In the genomic region with DNA sequence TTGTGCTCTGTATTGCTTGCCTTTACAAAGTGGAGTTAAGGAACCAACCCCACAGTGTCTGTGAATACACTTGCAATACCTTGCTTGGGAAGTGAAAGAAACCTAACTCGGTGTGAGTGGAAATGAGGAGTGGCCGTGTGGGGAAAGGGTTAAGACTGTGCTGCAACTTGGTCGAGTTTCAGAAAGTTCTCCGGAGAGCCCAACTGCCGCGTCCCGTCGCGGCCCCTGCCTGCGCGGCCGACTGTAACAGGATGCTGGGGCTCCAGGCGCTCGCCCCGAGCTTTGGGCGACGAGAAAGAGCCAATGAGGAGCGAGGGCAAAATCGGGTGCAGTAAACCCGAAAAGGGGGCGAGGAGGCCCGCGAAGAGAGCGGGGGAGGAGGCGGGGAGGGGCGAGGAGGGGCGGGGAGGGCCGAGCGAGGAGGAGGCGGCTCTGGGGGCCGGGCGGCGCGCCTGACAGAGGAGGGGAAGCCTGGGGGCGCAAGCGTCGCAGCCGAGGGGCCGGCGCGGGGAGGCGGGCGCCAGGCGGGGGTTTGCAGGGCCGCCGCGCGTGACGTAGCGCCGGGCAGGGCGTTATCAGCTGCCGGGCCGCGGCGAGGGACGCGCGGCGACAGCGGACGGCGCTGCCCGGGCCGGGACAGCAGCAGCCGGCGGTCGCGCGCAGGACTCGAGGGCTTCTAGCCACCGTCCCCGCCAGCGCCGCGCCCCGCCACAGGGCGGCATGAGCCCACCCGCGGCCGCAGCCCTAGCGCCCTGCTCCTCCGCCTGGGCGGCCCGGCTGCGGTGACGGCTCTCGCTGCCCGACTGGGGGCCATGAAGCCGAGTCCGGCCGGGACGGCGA, we compare ENCODE assay signal across 1 cellular context.
TF ChIP-seq lines count a peak whose summit lies in the region.

A gene with protein sequence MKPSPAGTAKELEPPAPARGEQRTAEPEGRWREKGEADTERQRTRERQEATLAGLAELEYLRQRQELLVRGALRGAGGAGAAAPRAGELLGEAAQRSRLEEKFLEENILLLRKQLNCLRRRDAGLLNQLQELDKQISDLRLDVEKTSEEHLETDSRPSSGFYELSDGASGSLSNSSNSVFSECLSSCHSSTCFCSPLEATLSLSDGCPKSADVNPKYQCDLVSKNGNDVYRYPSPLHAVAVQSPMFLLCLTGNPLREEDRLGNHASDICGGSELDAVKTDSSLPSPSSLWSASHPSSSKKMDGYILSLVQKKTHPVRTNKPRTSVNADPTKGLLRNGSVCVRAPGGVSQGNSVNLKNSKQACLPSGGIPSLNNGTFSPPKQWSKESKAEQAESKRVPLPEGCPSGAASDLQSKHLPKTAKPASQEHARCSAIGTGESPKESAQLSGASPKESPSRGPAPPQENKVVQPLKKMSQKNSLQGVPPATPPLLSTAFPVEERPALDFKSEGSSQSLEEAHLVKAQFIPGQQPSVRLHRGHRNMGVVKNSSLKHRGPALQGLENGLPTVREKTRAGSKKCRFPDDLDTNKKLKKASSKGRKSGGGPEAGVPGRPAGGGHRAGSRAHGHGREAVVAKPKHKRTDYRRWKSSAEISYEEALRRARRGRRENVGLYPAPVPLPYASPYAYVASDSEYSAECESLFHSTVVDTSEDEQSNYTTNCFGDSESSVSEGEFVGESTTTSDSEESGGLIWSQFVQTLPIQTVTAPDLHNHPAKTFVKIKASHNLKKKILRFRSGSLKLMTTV (plus strand): TSS at position 572 of the 840 bp plus-strand sequence. CDS start 241 bp downstream, at position 813.

TF ChIP-seq in H1, 55 proteins besides CTCF, POLR2A, EP300 and RAD21:
- TF ChIP-seq TEAD4 (IDR thresholded peaks at IDR 0.05; ENCODE audit: low read depth, low read length) (no peak), TBP (IDR thresholded peaks at IDR 0.05; ENCODE audit: low read depth, low read length) (peak; percentile 45; the same call in 1 of the 2 replicates), HDAC2 (IDR thresholded peaks at IDR 0.05; ENCODE audit: borderline replicate concordance in 1 of 2, low read depth in 2 of 2, low read length in 2 of 2) (0 out of 4 replicates have a peak, but pooled peaks of 1 of the 2 experiments have one; percentile 16), PHF8 (conservative IDR thresholded peaks at IDR 0.05; ENCODE audit: low read depth, low read length) (0 out of 2 replicates have a peak, but pooled peaks have one; percentile 28), GABPA (IDR thresholded peaks at IDR 0.05; ENCODE audit: borderline replicate concordance, insufficient read depth, low read length) (no peak)
